ENCODE assay signal across 25 cellular contexts in genomic region chr5:14848385-14848784, GRCh38.
"Had no signal": no experiment of that assay in that cellular context is flagged by ENCODE, and none has a peak within 500 bp of the region (broad histone marks: within the 10 kb centered on the region; RNA-seq: fewer than 3 reads in every experiment).

No MANE protein-coding gene starts in this region.

- H3K4me1 ChIP-seq: right lobe of liver, testis, transverse colon, upper lobe of right lung had no signal

- DNase-seq: heart right ventricle; islet precursor cell; left ventricle myocardium inferior; mesendoderm; naive B cell; natural killer cell; nephron progenitor cell; ovary; right lobe of liver; stimulated activated CD4-positive, alpha-beta T cell treated with anti-CD3 and anti-CD28 coated beads, Interleukin-2, amount 100 ng/mL, for 48 hours; stimulated activated CD4-positive, alpha-beta T cell treated with anti-CD3 and anti-CD28 coated beads, Interleukin-4, amount 100 ng/mL, for 4 hours; stimulated activated CD8-positive, alpha-beta memory T cell treated with anti-CD3 and anti-CD28 coated beads, Interleukin-4, amount 100 ng/mL, for 48 hours; stimulated activated naive CD8-positive, alpha-beta T cell treated with anti-CD3 and anti-CD28 coated beads, Interleukin-15, Interleukin-2, amounts not matched to agents 100 U/mL and 50 U/mL, for 24 hours; stomach; testis; thyroid gland; transverse colon; upper lobe of right lung had no signal

- H3K36me3 Mint-ChIP-seq: mesothelial cell of epicardium, natural killer cell had no signal

- H3K9me3 Mint-ChIP-seq: mesothelial cell of epicardium; naive B cell; natural killer cell; nephron progenitor cell; stimulated activated memory B cell treated with anti-CD40 and anti-IgM and Interleukin-4, amounts not matched to agents 10 μg/mL and 1 μg/mL and 100 μg/mL, for 72 hours had no signal

- FAIRE-seq: urothelium cell line had no signal

- H3K27me3 ChIP-seq: heart right ventricle, hepatocyte, ovary, right atrium auricular region, right lobe of liver, stomach, testis, thyroid gland, transverse colon, upper lobe of right lung had no signal

- H3K4me3 ChIP-seq: heart right ventricle, hepatocyte, left ventricle myocardium inferior, lung, ovary, right atrium auricular region, right lobe of liver, stomach, testis, thyroid gland, transverse colon, upper lobe of right lung had no signal

- H3K27ac Mint-ChIP-seq: mesothelial cell of epicardium; natural killer cell; nephron progenitor cell; progenitor cell of endocrine pancreas; stimulated activated memory B cell treated with anti-CD40 and anti-IgM and Interleukin-4, amounts not matched to agents 10 μg/mL and 1 μg/mL and 100 μg/mL, for 72 hours had no signal

- H3K9me3 ChIP-seq: heart right ventricle, left ventricle myocardium inferior, ovary, right atrium auricular region, right lobe of liver, stomach, testis, thyroid gland, transverse colon, upper lobe of right lung had no signal

- H2AFZ ChIP-seq: hepatocyte had no signal

- H3K27me3 Mint-ChIP-seq: naive B cell; stimulated activated memory B cell treated with anti-CD40 and anti-IgM and Interleukin-4, amounts not matched to agents 10 μg/mL and 1 μg/mL and 100 μg/mL, for 72 hours had no signal

- H3K27ac ChIP-seq: heart right ventricle, hepatocyte, left ventricle myocardium inferior, ovary, right atrium auricular region, right lobe of liver, stomach, testis, thyroid gland, transverse colon, upper lobe of right lung had no signal

- ATAC-seq: heart right ventricle; natural killer cell; right lobe of liver; stimulated activated memory B cell treated with anti-CD40 and anti-IgM and Interleukin-4, amounts not matched to agents 10 μg/mL and 1 μg/mL and 100 μg/mL, for 72 hours; stimulated activated naive CD8-positive, alpha-beta T cell treated with anti-CD3 and anti-CD28 coated beads, Interleukin-15, Interleukin-2, amounts not matched to agents 100 U/mL and 50 U/mL, for 24 hours; upper lobe of right lung had no signal

- H3K4me2 ChIP-seq: hepatocyte had no signal

- H3K4me3 Mint-ChIP-seq: mesothelial cell of epicardium; naive B cell; natural killer cell; nephron progenitor cell; stimulated activated memory B cell treated with anti-CD40 and anti-IgM and Interleukin-4, amounts not matched to agents 10 μg/mL and 1 μg/mL and 100 μg/mL, for 72 hours had no signal

- H3K36me3 ChIP-seq: ovary, right atrium auricular region, thyroid gland, transverse colon, upper lobe of right lung had no signal
